1 cellular context compared by ENCODE assay signal in genomic region chr2:239247401-239248245, GRCh38.
TF ChIP-seq lines count a peak whose summit lies in the region.

No MANE protein-coding gene starts in this region.

TF ChIP-seq in H1, 55 proteins besides CTCF, POLR2A, EP300 and RAD21 (continued from another document):
- TF ChIP-seq CHD7 (IDR thresholded peaks at IDR 0.05; ENCODE audit: insufficient replicate concordance, low read length) (no peak), EZH2 (IDR thresholded peaks at IDR 0.05; ENCODE audit: low read depth, low read length, severe bottlenecking) (no peak), HDAC6 (IDR thresholded peaks at IDR 0.05; ENCODE audit: low read depth, low read length) (no peak), GTF2F1 (IDR thresholded peaks at IDR 0.05; ENCODE audit: borderline replicate concordance, low read depth, low read length) (no peak), E2F6 (IDR thresholded peaks at IDR 0.05) (no peak), ATF2 (IDR thresholded peaks at IDR 0.05; ENCODE audit: low read length) (no peak)
